Comparison of ENCODE assay signal across 1 cellular context in the genomic region with DNA sequence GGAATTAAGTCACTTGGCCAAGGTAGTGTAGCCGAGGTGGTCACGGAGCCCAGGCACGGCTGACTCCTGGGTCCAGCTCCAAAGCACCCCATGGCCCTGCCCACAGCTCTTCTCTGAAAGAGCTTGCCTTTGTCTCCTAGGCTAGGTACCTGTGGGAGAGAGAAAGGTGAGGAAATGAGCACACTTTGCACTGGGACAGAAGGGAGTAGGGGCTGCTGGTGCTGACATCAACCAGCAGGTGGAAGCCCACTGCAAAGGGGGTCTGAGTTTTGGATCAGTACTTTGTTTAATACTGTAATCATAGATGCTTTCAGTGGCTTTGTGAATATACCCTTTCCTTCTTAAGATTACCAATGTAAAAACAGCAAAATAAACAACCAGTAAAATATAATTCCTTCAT.
TF ChIP-seq lines count a peak whose summit lies in the region.

No MANE protein-coding gene starts in this region.

TF ChIP-seq in HepG2, 621 proteins besides CTCF, POLR2A, EP300 and RAD21 (continued from another document):
- TF ChIP-seq, protein P1, sequence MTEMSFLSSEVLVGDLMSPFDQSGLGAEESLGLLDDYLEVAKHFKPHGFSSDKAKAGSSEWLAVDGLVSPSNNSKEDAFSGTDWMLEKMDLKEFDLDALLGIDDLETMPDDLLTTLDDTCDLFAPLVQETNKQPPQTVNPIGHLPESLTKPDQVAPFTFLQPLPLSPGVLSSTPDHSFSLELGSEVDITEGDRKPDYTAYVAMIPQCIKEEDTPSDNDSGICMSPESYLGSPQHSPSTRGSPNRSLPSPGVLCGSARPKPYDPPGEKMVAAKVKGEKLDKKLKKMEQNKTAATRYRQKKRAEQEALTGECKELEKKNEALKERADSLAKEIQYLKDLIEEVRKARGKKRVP (CRISPR knock-in tag; IDR thresholded peaks at IDR 0.05): no peak
- TF ChIP-seq, protein P2, sequence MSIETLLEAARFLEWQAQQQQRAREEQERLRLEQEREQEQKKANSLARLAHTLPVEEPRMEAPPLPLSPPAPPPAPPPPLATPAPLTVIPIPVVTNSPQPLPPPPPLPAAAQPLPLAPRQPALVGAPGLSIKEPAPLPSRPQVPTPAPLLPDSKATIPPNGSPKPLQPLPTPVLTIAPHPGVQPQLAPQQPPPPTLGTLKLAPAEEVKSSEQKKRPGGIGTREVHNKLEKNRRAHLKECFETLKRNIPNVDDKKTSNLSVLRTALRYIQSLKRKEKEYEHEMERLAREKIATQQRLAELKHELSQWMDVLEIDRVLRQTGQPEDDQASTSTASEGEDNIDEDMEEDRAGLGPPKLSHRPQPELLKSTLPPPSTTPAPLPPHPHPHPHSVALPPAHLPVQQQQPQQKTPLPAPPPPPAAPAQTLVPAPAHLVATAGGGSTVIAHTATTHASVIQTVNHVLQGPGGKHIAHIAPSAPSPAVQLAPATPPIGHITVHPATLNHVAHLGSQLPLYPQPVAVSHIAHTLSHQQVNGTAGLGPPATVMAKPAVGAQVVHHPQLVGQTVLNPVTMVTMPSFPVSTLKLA (IDR thresholded peaks at IDR 0.05): no peak
- TF ChIP-seq RBM39 (IDR thresholded peaks at IDR 0.05; ENCODE audit: low read depth, low read length, poor library complexity, severe bottlenecking) (no peak), ZNF451 (CRISPR knock-in tag; IDR thresholded peaks at IDR 0.05) (no peak), ZIK1 (CRISPR knock-in tag; IDR thresholded peaks at IDR 0.05; ENCODE audit: borderline replicate concordance, low read depth) (no peak), ESRRA (CRISPR knock-in tag; IDR thresholded peaks at IDR 0.05; ENCODE audit: low read depth) (no peak), ZNF776 (CRISPR knock-in tag; IDR thresholded peaks at IDR 0.05) (no peak), SUZ12 (IDR thresholded peaks at IDR 0.05; ENCODE audit: low read depth, low read length) (no peak), RFXAP (CRISPR knock-in tag; IDR thresholded peaks at IDR 0.05; ENCODE audit: borderline replicate concordance) (no peak), ZSCAN29 (CRISPR knock-in tag; conservative IDR thresholded peaks at IDR 0.05) (no peak), ZNF678 (CRISPR knock-in tag; IDR thresholded peaks at IDR 0.05) (no peak), HMG20B (CRISPR knock-in tag; conservative IDR thresholded peaks at IDR 0.05) (no peak), ZNF746 (CRISPR knock-in tag; IDR thresholded peaks at IDR 0.05) (no peak), ZNF570 (CRISPR knock-in tag; IDR thresholded peaks at IDR 0.05; ENCODE audit: borderline replicate concordance) (no peak)
- TF ChIP-seq, protein P3, sequence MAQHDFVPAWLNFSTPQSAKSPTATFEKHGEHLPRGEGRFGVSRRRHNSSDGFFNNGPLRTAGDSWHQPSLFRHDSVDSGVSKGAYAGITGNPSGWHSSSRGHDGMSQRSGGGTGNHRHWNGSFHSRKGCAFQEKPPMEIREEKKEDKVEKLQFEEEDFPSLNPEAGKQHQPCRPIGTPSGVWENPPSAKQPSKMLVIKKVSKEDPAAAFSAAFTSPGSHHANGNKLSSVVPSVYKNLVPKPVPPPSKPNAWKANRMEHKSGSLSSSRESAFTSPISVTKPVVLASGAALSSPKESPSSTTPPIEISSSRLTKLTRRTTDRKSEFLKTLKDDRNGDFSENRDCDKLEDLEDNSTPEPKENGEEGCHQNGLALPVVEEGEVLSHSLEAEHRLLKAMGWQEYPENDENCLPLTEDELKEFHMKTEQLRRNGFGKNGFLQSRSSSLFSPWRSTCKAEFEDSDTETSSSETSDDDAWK (CRISPR knock-in tag; IDR thresholded peaks at IDR 0.05): no peak
- TF ChIP-seq, protein P4, sequence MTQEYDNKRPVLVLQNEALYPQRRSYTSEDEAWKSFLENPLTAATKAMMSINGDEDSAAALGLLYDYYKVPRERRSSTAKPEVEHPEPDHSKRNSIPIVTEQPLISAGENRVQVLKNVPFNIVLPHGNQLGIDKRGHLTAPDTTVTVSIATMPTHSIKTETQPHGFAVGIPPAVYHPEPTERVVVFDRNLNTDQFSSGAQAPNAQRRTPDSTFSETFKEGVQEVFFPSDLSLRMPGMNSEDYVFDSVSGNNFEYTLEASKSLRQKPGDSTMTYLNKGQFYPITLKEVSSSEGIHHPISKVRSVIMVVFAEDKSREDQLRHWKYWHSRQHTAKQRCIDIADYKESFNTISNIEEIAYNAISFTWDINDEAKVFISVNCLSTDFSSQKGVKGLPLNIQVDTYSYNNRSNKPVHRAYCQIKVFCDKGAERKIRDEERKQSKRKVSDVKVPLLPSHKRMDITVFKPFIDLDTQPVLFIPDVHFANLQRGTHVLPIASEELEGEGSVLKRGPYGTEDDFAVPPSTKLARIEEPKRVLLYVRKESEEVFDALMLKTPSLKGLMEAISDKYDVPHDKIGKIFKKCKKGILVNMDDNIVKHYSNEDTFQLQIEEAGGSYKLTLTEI (CRISPR knock-in tag; conservative IDR thresholded peaks at IDR 0.05): no peak
- TF ChIP-seq, protein P5, sequence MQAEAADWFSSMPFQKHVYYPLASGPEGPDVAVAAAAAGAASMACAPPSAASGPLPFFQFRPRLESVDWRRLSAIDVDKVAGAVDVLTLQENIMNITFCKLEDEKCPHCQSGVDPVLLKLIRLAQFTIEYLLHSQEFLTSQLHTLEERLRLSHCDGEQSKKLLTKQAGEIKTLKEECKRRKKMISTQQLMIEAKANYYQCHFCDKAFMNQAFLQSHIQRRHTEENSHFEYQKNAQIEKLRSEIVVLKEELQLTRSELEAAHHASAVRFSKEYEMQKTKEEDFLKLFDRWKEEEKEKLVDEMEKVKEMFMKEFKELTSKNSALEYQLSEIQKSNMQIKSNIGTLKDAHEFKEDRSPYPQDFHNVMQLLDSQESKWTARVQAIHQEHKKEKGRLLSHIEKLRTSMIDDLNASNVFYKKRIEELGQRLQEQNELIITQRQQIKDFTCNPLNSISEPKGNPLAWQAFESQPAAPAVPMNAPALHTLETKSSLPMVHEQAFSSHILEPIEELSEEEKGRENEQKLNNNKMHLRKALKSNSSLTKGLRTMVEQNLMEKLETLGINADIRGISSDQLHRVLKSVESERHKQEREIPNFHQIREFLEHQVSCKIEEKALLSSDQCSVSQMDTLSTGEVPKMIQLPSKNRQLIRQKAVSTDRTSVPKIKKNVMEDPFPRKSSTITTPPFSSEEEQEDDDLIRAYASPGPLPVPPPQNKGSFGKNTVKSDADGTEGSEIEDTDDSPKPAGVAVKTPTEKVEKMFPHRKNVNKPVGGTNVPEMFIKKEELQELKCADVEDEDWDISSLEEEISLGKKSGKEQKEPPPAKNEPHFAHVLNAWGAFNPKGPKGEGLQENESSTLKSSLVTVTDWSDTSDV (CRISPR knock-in tag; IDR thresholded peaks at IDR 0.05): no peak
- TF ChIP-seq, protein P6, sequence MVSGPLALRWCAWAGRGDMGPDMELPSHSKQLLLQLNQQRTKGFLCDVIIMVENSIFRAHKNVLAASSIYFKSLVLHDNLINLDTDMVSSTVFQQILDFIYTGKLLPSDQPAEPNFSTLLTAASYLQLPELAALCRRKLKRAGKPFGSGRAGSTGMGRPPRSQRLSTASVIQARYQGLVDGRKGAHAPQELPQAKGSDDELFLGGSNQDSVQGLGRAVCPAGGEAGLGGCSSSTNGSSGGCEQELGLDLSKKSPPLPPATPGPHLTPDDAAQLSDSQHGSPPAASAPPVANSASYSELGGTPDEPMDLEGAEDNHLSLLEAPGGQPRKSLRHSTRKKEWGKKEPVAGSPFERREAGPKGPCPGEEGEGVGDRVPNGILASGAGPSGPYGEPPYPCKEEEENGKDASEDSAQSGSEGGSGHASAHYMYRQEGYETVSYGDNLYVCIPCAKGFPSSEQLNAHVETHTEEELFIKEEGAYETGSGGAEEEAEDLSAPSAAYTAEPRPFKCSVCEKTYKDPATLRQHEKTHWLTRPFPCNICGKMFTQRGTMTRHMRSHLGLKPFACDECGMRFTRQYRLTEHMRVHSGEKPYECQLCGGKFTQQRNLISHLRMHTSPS (CRISPR knock-in tag; IDR thresholded peaks at IDR 0.05; ENCODE audit: low read depth): no peak
- TF ChIP-seq, protein P7, sequence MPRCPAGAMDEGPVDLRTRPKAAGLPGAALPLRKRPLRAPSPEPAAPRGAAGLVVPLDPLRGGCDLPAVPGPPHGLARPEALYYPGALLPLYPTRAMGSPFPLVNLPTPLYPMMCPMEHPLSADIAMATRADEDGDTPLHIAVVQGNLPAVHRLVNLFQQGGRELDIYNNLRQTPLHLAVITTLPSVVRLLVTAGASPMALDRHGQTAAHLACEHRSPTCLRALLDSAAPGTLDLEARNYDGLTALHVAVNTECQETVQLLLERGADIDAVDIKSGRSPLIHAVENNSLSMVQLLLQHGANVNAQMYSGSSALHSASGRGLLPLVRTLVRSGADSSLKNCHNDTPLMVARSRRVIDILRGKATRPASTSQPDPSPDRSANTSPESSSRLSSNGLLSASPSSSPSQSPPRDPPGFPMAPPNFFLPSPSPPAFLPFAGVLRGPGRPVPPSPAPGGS (CRISPR knock-in tag; IDR thresholded peaks at IDR 0.05): no peak
